In the genomic region with DNA sequence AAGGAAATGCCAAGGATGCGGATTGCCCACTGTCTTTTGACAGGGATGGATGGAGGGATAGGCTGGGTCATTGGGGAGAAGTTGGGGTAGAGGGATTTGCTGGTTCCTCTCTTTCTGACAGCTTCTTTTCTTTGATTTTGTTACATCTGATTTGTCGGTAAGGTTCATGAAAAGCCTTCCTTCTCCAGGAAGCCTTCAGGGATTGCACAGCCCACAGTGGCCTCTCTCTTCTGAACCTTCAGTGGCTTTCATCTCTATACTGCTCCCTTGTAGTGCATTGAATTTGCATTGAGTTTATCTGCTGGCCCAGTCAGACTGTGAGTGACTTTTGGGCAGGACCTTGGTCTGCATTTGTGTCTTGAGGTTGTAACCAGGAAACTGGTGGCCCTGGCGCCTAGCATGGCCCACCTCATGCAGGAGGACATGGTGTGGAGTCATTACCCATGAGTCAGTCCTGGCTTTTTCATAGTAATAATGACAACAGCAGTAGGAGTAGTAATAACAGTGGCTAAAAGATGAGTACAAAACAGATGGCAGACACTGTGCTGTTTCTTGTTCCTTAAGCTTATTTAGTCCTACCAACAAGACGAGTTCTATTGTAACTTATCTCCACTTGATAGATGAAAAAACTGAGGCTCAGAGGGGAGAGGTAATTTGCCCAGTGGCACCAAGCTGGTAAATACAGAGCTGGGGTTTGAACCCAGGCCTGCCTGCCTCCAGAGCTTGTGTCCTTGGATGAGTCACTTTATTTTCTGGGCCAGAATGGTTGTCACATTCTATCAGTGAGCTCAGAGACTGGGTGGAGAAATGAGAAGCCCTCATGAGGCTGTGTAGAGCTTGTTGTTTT, we compare ENCODE assay signal across 12 cellular contexts. TPM values are rescaled to one million over a fixed set of nuclear protein-coding genes. Genes with fewer than 3 reads are reported as not detected.
A peak's percentile ranks its signal among the peaks of the same experiment; 100 is the strongest.
DNase-seq lines count a peak whose midpoint lies in the region; ATAC-seq and TF ChIP-seq lines count a peak whose summit lies in the region.
"Had no signal": no experiment of that assay in that cellular context is flagged by ENCODE, and none has a peak within 500 bp of the region (broad histone marks: within the 10 kb centered on the region; RNA-seq: fewer than 3 reads in every experiment).

No MANE protein-coding gene starts in this region.

- no peak overlapping the region for H4K91ac ChIP-seq in neuronal stem cell (ENCODE audit: low read depth, low read length, poor library complexity)

- no peak for TF ChIP-seq CTCF in chondrocyte (IDR thresholded peaks at IDR 0.05)

- peaks cover 49% of the 10 kb centered on the region; the same call in 1 of the 2 replicates for H3K36me3 ChIP-seq in KOPT-K1 (ENCODE audit: insufficient read depth, low read length)
- no peaks in the 10 kb centered on the region for H3K36me3 ChIP-seq in neuronal stem cell (replicated peaks in 1 of 2; ENCODE audit: control insufficient read depth in 2 of 2, insufficient read depth in 2 of 2, low read length in 2 of 2)
- H3K36me3 ChIP-seq: spleen had no signal

- H3K4me1 ChIP-seq in neuronal stem cell (ENCODE audit: control insufficient read depth in 2 of 2, insufficient read depth in 1 of 2, low read depth in 1 of 2, low read length in 2 of 2) = peaks cover 12 to 16% of the 10 kb centered on the region in 2 donors

- no peak overlapping the region for H2BK15ac ChIP-seq in neuronal stem cell (ENCODE audit: low read length)

- peaks cover 42% of the 10 kb centered on the region for H3K4me1 Mint-ChIP-seq in chondrocyte (ENCODE audit: low read depth)

- no peak overlapping the region for H3K4ac ChIP-seq in neuronal stem cell (ENCODE audit: low read length)

- H3K27me3 Mint-ChIP-seq in chondrocyte (ENCODE audit: low read depth) = no peaks in the 10 kb centered on the region

- ATAC-seq in GM21526 (IDR thresholded peaks at IDR 0.05; ENCODE audit: low FRiP score, unreplicated experiment) = no peak

- H2AFZ ChIP-seq in neuronal stem cell (ENCODE audit: low read length) = peak overlapping the region; percentile 74

- H4K8ac ChIP-seq in neuronal stem cell (ENCODE audit: low read depth, low read length) = no peak overlapping the region

- H3K9me3 ChIP-seq in KOPT-K1 (ENCODE audit: insufficient read depth, low read length, poor library complexity, severe bottlenecking) (no peaks in the 10 kb centered on the region), neuronal stem cell (replicated peaks in 1 of 2; ENCODE audit: control insufficient read depth in 2 of 2, insufficient read depth in 1 of 2, low read depth in 1 of 2, low read length in 2 of 2) (no peaks in the 10 kb centered on the region)
- H3K9me3 ChIP-seq: spleen had no signal

- no peak overlapping the region for H3K4me3 Mint-ChIP-seq in chondrocyte (ENCODE audit: unreplicated experiment)

- H2BK12ac ChIP-seq in neuronal stem cell (ENCODE audit: low read length) = no peak overlapping the region

- H3K23ac ChIP-seq in neuronal stem cell (ENCODE audit: low read depth, low read length, poor library complexity) = no peak overlapping the region

- H3K14ac ChIP-seq in neuronal stem cell (ENCODE audit: low read length) = no peak overlapping the region

- H3K9me3 Mint-ChIP-seq in chondrocyte (ENCODE audit: low read depth) = no peaks in the 10 kb centered on the region

- no CpG with 5 or more reads among the region's 4 CpGs for WGBS in neuronal stem cell (ENCODE audit: extremely low coverage in 2 of 2, insufficient read length in 2 of 2, insufficient replicate concordance in 1 of 2), 2 donors

- H3K36me3 Mint-ChIP-seq in chondrocyte (ENCODE audit: low read depth) = no peaks in the 10 kb centered on the region

- H3K27me3 ChIP-seq in neuronal stem cell (ENCODE audit: control insufficient read depth in 3 of 3, insufficient read depth in 3 of 3, low read depth in 1 of 3, low read length in 3 of 3) = peaks cover 0 to 2% (median 0%) of the 10 kb centered on the region in 3 experiments
- H3K27me3 ChIP-seq: spleen had no signal

- DNase-seq in CD1c-positive myeloid dendritic cell (ENCODE audit: extremely low spot score) (peak; percentile 5), chondrocyte (ENCODE audit: low spot score) (no peak), neuronal stem cell (ENCODE audit: low spot score) (no peak), activated gamma-delta T cell (lab: John Stamatoyannopoulos, UW) (no peak), middle frontal gyrus (ENCODE audit: extremely low spot score, low spot score) (no peak), HPDE6-E6E7 (ENCODE audit: extremely low spot score) (no peak)
- DNase-seq: activated CD4-positive, alpha-beta T cell treated with anti-CD3 and anti-CD28 coated beads, Interleukin-2, amount 50 U/mL, for 1 hour; NCI-H2029; SHP77; spleen had no signal

- H3K79me1 ChIP-seq in neuronal stem cell (ENCODE audit: low read depth, low read length) = no peaks in the 10 kb centered on the region

- H3K27ac ChIP-seq in KOPT-K1 (ENCODE audit: low read depth, low read length, poor library complexity, severe bottlenecking) (peak overlapping the region; percentile 54), neuronal stem cell (replicated peaks; ENCODE audit: low read length) (no peak overlapping the region)

- no peak overlapping the region for H2BK120ac ChIP-seq in neuronal stem cell (ENCODE audit: low read depth, low read length)

- H3K18ac ChIP-seq in neuronal stem cell (ENCODE audit: low read length) = no peak overlapping the region

- no peak overlapping the region for H2AK5ac ChIP-seq in neuronal stem cell (ENCODE audit: low read depth, low read length)

- H3K9ac ChIP-seq in neuronal stem cell (ENCODE audit: low read depth, low read length, poor library complexity) = no peak overlapping the region

- H3K4me3 ChIP-seq in neuronal stem cell (ENCODE audit: low read length in 2 of 2) = no peak overlapping the region
- H3K4me3 ChIP-seq: spleen had no signal

- no peak overlapping the region for H3K4me2 ChIP-seq in neuronal stem cell (ENCODE audit: insufficient read depth, low read length, poor library complexity, severe bottlenecking)

- peak overlapping the region; percentile 61 for H3K27ac Mint-ChIP-seq in chondrocyte (ENCODE audit: unreplicated experiment)

- no peak overlapping the region for H2BK5ac ChIP-seq in neuronal stem cell (ENCODE audit: low read length)

RNA-seq across cellular contexts. Expression of a gene that starts 28.4 kb away (rescaled TPM):
- 5.2 to 29.0 TPM (median 6.6 TPM) in 3 replicates for total RNA-seq in chondrocyte
- polyA plus RNA-seq in neuronal stem cell (2013, experiment 1 of 2) = 0.98 TPM
- polyA plus RNA-seq in neuronal stem cell (2013, experiment 2 of 2) = 1.0 TPM
